Comparison of ENCODE assay signal across 8 cellular contexts in genomic region chr11:88337342-88338222, GRCh38. TPM values are rescaled to one million over a fixed set of nuclear protein-coding genes. Genes with fewer than 3 reads are reported as not detected.
DNase-seq lines count a peak whose midpoint lies in the region; ATAC-seq, FAIRE-seq and TF ChIP-seq lines count a peak whose summit lies in the region.

CTSC (minus strand) TSS chr11:88337736; CDS start chr11:88337672, 64 bp downstream.

- peak; percentile 88 for ATAC-seq in GM21381 (IDR thresholded peaks at IDR 0.05; ENCODE audit: unreplicated experiment)

- TF ChIP-seq CTCF in OCI-LY3 (IDR thresholded peaks at IDR 0.05; ENCODE audit: low read depth, low read length), result no peak

- peak; percentile 84 for FAIRE-seq in HTR-8/SVneo (lab: Jason Lieb, UNC)

- H4K20me1 ChIP-seq in OCI-LY3 (ENCODE audit: insufficient read depth, low read length), result peaks cover 32% of the 10 kb centered on the region

- peak within 1 kb of the TSS; percentile 94 for H3K27ac ChIP-seq in OCI-LY3 (ENCODE audit: low read length)
- peak within 1 kb of the TSS; percentile 62 for H3K27ac ChIP-seq in epithelial cell of prostate
- peak within 1 kb of the TSS; percentile 86 to 93 for H3K27ac ChIP-seq in mucosa of rectum (ENCODE audit: low read depth in 2 of 2, low read length in 2 of 2)

- peak within 1 kb of the TSS; percentile 33 for H2AFZ ChIP-seq in OCI-LY3 (ENCODE audit: low read depth, low read length)

- H3K79me2 ChIP-seq in OCI-LY3 (ENCODE audit: low read length), result peaks cover 80% of the 10 kb centered on the region

- in situ Hi-C loops in Caki2 (cut with HindIII; ENCODE audit: low pct_unique_long_range_greater_than_20kb, low sequenced_read_pairs), result no loop called here

- H3K9ac ChIP-seq in OCI-LY3 (ENCODE audit: low read length) (peak within 1 kb of the TSS; percentile 98), mucosa of rectum (ENCODE audit: low read depth in 1 of 2, low read length in 2 of 2) (peak within 1 kb of the TSS; percentile 87 to 88)

- H3K4me3 ChIP-seq in OCI-LY3 (ENCODE audit: low read length) (peak within 1 kb of the TSS; percentile 93), mucosa of rectum (ENCODE audit: low read length in 2 of 2) (peak within 1 kb of the TSS; percentile 96 to 97)

- H3K4me1 ChIP-seq in OCI-LY3 (ENCODE audit: low read length), result peaks cover 59% of the 10 kb centered on the region
- H3K4me1 ChIP-seq in mucosa of rectum (ENCODE audit: control insufficient read depth in 2 of 2, insufficient read depth in 2 of 2, low read length in 2 of 2), result peaks cover 4 to 5% of the 10 kb centered on the region in 2 donors

- H3K27me3 ChIP-seq in OCI-LY3 (ENCODE audit: low read depth, low read length) (no peaks in the 10 kb centered on the region), mucosa of rectum (ENCODE audit: control insufficient read depth in 2 of 2, insufficient read depth in 2 of 2, low read length in 2 of 2) (no peaks in the 10 kb centered on the region)

- peak within 1 kb of the TSS; percentile 87 for H3K4me2 ChIP-seq in OCI-LY3 (ENCODE audit: low read length)

- H3K36me3 ChIP-seq in OCI-LY3 (replicated peaks; ENCODE audit: low read depth, low read length), result peaks cover 38% of the 10 kb centered on the region
- peaks cover under 1 to 6% of the 10 kb centered on the region in 2 donors for H3K36me3 ChIP-seq in mucosa of rectum (ENCODE audit: control insufficient read depth in 2 of 2, insufficient read depth in 2 of 2, low read length in 2 of 2)

- no peaks in the 10 kb centered on the region for H3K9me3 ChIP-seq in OCI-LY3 (ENCODE audit: insufficient read depth, low read length)
- no peaks in the 10 kb centered on the region for H3K9me3 ChIP-seq in mucosa of rectum (ENCODE audit: control insufficient read depth in 2 of 2, low read length in 2 of 2)

- peak; percentile 85 for DNase-seq in Caki2 (ENCODE audit: low read depth)
- DNase-seq in HTR-8/SVneo (ENCODE audit: insufficient read length, low spot score), result peak; percentile 86
- DNase-seq in activated CD8-positive, alpha-beta memory T cell treated with anti-CD3 and anti-CD28 coated beads, Interleukin-2, amount 50 U/mL, for 48 hours, result peak; percentile 96
- peak; percentile 46 for DNase-seq in epithelial cell of prostate (ENCODE audit: low read depth, low spot score)
- peak; percentile 73 to 87 for DNase-seq in stimulated activated CD8-positive, alpha-beta memory T cell treated with anti-CD3 and anti-CD28 coated beads, Interleukin-4, amount 100 ng/mL, for 4 hours (ENCODE audit: low read depth in 2 of 2, low spot score in 1 of 2)

RNA-seq across cellular contexts. Expression of gene CTSC, which starts in this region (rescaled TPM):
- total RNA-seq in Caki2 (2014; rRNA removed; shearing (Covaris generic); ENCODE audit: low replicate concordance), result 485 and 493 TPM in 2 replicates

Comparison
In these comparisons a context has a peak if more than half of its experiments do, and no peak if none do; other contexts are left out.
1. Peak in every context shown above with its lines: DNase-seq, ATAC-seq, H3K4me3 ChIP-seq and H3K27ac ChIP-seq.
2. DNase-seq: peak in every context shown above with its lines; median percentile 96 in activated CD8-positive, alpha-beta memory T cell treated with anti-CD3 and anti-CD28 coated beads, Interleukin-2, amount 50 U/mL, for 48 hours; 86 in HTR-8/SVneo; 85 in Caki2; 80 in stimulated activated CD8-positive, alpha-beta memory T cell treated with anti-CD3 and anti-CD28 coated beads, Interleukin-4, amount 100 ng/mL, for 4 hours; 46 in epithelial cell of prostate.